In genomic region chr1:185156854-185157598, GRCh38 we compare ENCODE assay signal across 1 cellular context.
TF ChIP-seq lines count a peak whose summit lies in the region.

Gene SWT1 (plus strand): TSS chr1:185157167. CDS start chr1:185160842, 3,675 bp downstream.
Gene TRMT1L (minus strand): TSS chr1:185156953. CDS start chr1:185156712, 241 bp downstream.

TF ChIP-seq in GM12878, 131 proteins besides CTCF, POLR2A, EP300 and RAD21 (continued from another document):
- TF ChIP-seq BRCA1 (IDR thresholded peaks at IDR 0.05; ENCODE audit: low read depth, low read length) (no peak), KDM1A (IDR thresholded peaks at IDR 0.05; ENCODE audit: borderline replicate concordance) (no peak), SMC3 (IDR thresholded peaks at IDR 0.05; ENCODE audit: borderline replicate concordance, low read length) (no peak), CREM (IDR thresholded peaks at IDR 0.05; ENCODE audit: low read depth) (peak; percentile 81), BMI1 (IDR thresholded peaks at IDR 0.05; ENCODE audit: borderline replicate concordance) (no peak), IRF4 (IDR thresholded peaks at IDR 0.05; ENCODE audit: low read depth, low read length) (no peak), CBX3 (IDR thresholded peaks at IDR 0.05; ENCODE audit: borderline replicate concordance, low read depth) (no peak), ZNF274 (IDR thresholded peaks at IDR 0.05; ENCODE audit: insufficient read depth, insufficient read length) (no peak), NFIC (IDR thresholded peaks at IDR 0.05; ENCODE audit: low read depth, low read length) (no peak), SRF (IDR thresholded peaks at IDR 0.05; ENCODE audit: low read depth in 2 of 2, low read length in 2 of 2) (0 out of 4 replicates have a peak, but pooled peaks of 1 of the 2 experiments have one; percentile 3), MEF2A (IDR thresholded peaks at IDR 0.05; ENCODE audit: insufficient read depth, low read depth, low read length) (no peak)
